ENCODE assay signal across 28 cellular contexts in the genomic region with DNA sequence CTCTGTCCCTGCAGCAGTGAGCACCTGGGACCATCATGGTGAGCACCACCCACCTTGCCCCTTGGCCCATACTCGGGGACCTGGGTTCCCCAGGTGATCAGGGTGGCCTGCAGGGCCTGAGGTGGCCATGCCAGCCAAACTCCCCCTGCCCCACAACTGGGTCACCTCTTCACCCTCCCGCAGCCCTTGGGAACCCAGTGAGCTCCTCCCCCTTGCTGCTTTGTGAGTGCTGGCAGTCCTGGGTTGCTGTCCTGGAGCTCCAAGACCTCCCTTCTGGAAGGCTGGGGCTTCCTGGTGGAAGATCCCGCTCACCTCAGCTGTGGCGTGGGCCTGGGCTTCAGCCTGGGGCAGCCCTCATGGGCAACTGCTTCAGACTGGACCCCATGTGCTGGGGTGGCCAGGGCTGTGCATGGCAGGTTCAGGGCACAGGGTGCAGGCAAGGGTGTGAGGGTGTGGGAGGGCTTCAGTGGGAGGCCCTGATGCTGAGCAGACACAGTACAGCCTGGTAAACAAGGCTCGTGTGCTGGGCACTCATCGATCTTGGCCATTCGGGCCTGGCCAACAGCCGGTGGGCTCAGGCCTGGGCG. TPM values are rescaled to one million over a fixed set of nuclear protein-coding genes. Genes with fewer than 3 reads are reported as not detected.
"Had no signal": no experiment of that assay in that cellular context is flagged by ENCODE, and none has a peak within 500 bp of the region (broad histone marks: within the 10 kb centered on the region; RNA-seq: fewer than 3 reads in every experiment).

No MANE protein-coding gene starts in this region.

- H3K79me2 ChIP-seq: parathyroid adenoma had no signal

- DNase-seq: colonic mucosa; effector CD8-positive, alpha-beta T cell; foreskin keratinocyte; glutamatergic neuron; hypothalamus; mucosa of descending colon; naive B cell; stimulated activated CD4-positive, alpha-beta T cell treated with anti-CD3 and anti-CD28 coated beads, Interleukin-12 subunit alpha, Interleukin-12 subunit beta, amount 100 ng/mL, for 4 hours; stimulated activated CD4-positive, alpha-beta T cell treated with anti-CD3 and anti-CD28 coated beads, Interleukin-1b, Interleukin-23, amount 100 ng/mL, for 48 hours; stimulated activated CD4-positive, alpha-beta T cell treated with anti-CD3 and anti-CD28 coated beads, Interleukin-4, amount 100 ng/mL, for 1 hour; stimulated activated CD8-positive, alpha-beta memory T cell treated with anti-CD3 and anti-CD28 coated beads, Interleukin-4, amount 100 ng/mL, for 48 hours; stimulated activated naive CD4-positive, alpha-beta T cell treated with Interleukin-2 at 50 U/mL for 16 hours; stomach; thyroid gland; trophoblast cell had no signal

- H3K36me3 ChIP-seq: colonic mucosa, esophagus muscularis mucosa, stomach, thyroid gland, vagina had no signal

- ATAC-seq: foreskin keratinocyte; left lobe of liver; mucosa of descending colon; natural killer cell treated with Interleukin-12 subunit alpha and Interleukin-12 subunit beta and Interleukin-15 and Interleukin-18, amount 100 ng/mL, for 72 hours; sciatic nerve had no signal

- H3K9ac ChIP-seq: parathyroid adenoma had no signal

- H3K9me3 ChIP-seq: colonic mucosa, esophagus muscularis mucosa, mucosa of descending colon, stomach, thyroid gland, vagina had no signal

- H3K27me3 ChIP-seq: colonic mucosa, esophagus muscularis mucosa, foreskin keratinocyte, stomach, thyroid gland, vagina had no signal

- FAIRE-seq: keratinocyte had no signal

- H3K4me2 ChIP-seq: smooth muscle cell had no signal

- H3K4me3 ChIP-seq: colonic mucosa, esophagus muscularis mucosa, lung, mucosa of descending colon, smooth muscle cell, thyroid gland, vagina had no signal

- H3K4me1 ChIP-seq: foreskin keratinocyte had no signal

- H2AFZ ChIP-seq: parathyroid adenoma had no signal

- H3K27ac ChIP-seq: colonic mucosa, esophagus muscularis mucosa, foreskin keratinocyte, parathyroid adenoma, vagina had no signal

RNA-seq across cellular contexts. Expression of gene CCDC188, which starts 59.7 kb away (rescaled TPM):
- total RNA-seq: endodermal cell, epithelial cell of proximal tubule, foreskin keratinocyte, left lobe of liver, liver, mesothelial cell of epicardium, smooth muscle cell, vagina had no signal
- polyA plus RNA-seq: foreskin keratinocyte, keratinocyte, liver, smooth muscle cell had no signal
